9 cellular contexts compared by ENCODE assay signal in genomic region chr21:33760641-33761103, GRCh38.
DNase-seq lines count a peak whose midpoint lies in the region; ATAC-seq and TF ChIP-seq lines count a peak whose summit lies in the region.
"Had no signal": no experiment of that assay in that cellular context is flagged by ENCODE, and none has a peak within 500 bp of the region (broad histone marks: within the 10 kb centered on the region; RNA-seq: fewer than 3 reads in every experiment).

No MANE protein-coding gene starts in this region.

- H3K4me1 ChIP-seq in right lobe of liver (peaks cover 0 to 37% (median 15%) of the 10 kb centered on the region in 4 donors), tibial artery (peaks cover 0 to 36% (median 13%) of the 10 kb centered on the region in 4 donors), Peyer's patch (no peaks in the 10 kb centered on the region)

- WGBS in right lobe of liver (ENCODE audit: insufficient coverage, low coverage, low lambda C conversion rate, missing lambda C conversion rate), result 57% methylated on average over 3 of the region's 3 CpGs

- peak overlapping the region; percentile 64 to 78 (median 75) for H3K27ac ChIP-seq in right lobe of liver
- peak overlapping the region; percentile 55 to 68 for H3K27ac ChIP-seq in tibial artery
- peak overlapping the region in 2 of 4 donors; percentile 25 to 64 for H3K27ac ChIP-seq in Peyer's patch

- intact Hi-C loops in right lobe of liver (cut with DNase I) (no loop called here), tibial artery (cut with DNase I; ENCODE audit: low total_unique reads) (no loop called here)

- ATAC-seq in right lobe of liver, result no peak
- ATAC-seq in HG03159 (IDR thresholded peaks at IDR 0.05; ENCODE audit: unreplicated experiment), result no peak
- ATAC-seq in GM21423 (IDR thresholded peaks at IDR 0.05; ENCODE audit: unreplicated experiment), result no peak
- ATAC-seq: GM12878 had no signal

- H3K4me3 ChIP-seq in HFF-Myc (replicated peaks; ENCODE audit: low read depth, low read length) (no peak overlapping the region), astrocyte of the spinal cord (ENCODE audit: low read depth, low read length) (no peak overlapping the region), right lobe of liver (no peak overlapping the region), tibial artery (peak overlapping the region in 1 of 2 donors; percentile 18), Peyer's patch (no peak overlapping the region)
- H3K4me3 ChIP-seq: GM12878 had no signal

- TF ChIP-seq POLR2A in right lobe of liver (IDR thresholded peaks at IDR 0.05), result no peak
- TF ChIP-seq POLR2A in Peyer's patch (IDR thresholded peaks at IDR 0.05), result no peak

- H3K36me3 ChIP-seq in right lobe of liver (peaks cover 0 to 2% (median under 1%) of the 10 kb centered on the region in 4 donors), tibial artery (peaks cover 0 to 7% (median 0%) of the 10 kb centered on the region in 3 donors), Peyer's patch (peaks cover 0 to 5% (median 0%) of the 10 kb centered on the region in 3 donors)

- in situ Hi-C loops in astrocyte of the spinal cord (cut with HindIII; ENCODE audit: low sequenced_read_pairs), result no loop called here

- TF ChIP-seq CTCF in HFF-Myc (IDR thresholded peaks at IDR 0.05; ENCODE audit: low read depth, low read length, missing control alignments) (no peak), astrocyte of the spinal cord (IDR thresholded peaks at IDR 0.05; ENCODE audit: low read depth, low read length) (no peak), right lobe of liver (IDR thresholded peaks at IDR 0.05) (no peak), tibial artery (IDR thresholded peaks at IDR 0.05) (no peak), Peyer's patch (IDR thresholded peaks at IDR 0.05) (no peak)

- H3K9me3 ChIP-seq in right lobe of liver (no peaks in the 10 kb centered on the region), tibial artery (no peaks in the 10 kb centered on the region), Peyer's patch (no peaks in the 10 kb centered on the region)

- no peaks in the 10 kb centered on the region for H3K27me3 ChIP-seq in right lobe of liver
- H3K27me3 ChIP-seq in tibial artery, result no peaks in the 10 kb centered on the region
- no peaks in the 10 kb centered on the region for H3K27me3 ChIP-seq in Peyer's patch

- peak; percentile 44 for DNase-seq in HFF-Myc (ENCODE audit: extremely low read depth, low read depth)
- DNase-seq in astrocyte of the spinal cord (ENCODE audit: low read depth, low spot score), result peak; percentile 87
- no peak for DNase-seq in right lobe of liver
- no peak for DNase-seq in tibial artery
- DNase-seq in CD1c-positive myeloid dendritic cell (ENCODE audit: extremely low spot score), result no peak
- DNase-seq in Peyer's patch, result no peak

Comparison
In these comparisons a context has a peak if more than half of its experiments do, and no peak if none do; other contexts are left out.
1. DNase-seq: peak in HFF-Myc (single experiment) and astrocyte of the spinal cord (single experiment); none in right lobe of liver (0 of 3), tibial artery (0 of 2), CD1c-positive myeloid dendritic cell (single experiment) and Peyer's patch (0 of 3).